Comparison of ENCODE assay signal across 14 cellular contexts in the genomic region with DNA sequence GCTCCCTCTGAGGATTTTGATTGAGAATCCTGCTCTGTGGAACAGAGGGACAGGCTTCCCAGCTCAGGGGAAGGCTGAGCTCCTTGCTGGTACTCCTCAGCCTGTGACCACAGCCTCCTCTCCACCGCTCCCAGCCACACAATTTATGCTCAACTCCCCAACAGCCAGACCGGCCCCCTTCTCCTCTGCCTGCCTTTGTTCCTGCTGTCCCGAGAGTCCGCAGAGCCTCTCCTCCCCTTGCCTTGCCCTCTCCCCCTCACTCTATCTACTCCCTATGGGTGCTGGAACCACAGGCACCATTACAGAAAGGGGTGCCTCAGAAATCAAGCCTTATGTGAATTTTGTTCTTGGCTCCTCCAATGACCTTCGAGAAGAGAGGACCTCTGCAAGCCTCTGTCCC. TPM values are rescaled to one million over a fixed set of nuclear protein-coding genes. Genes with fewer than 3 reads are reported as not detected.
DNase-seq lines count a peak whose midpoint lies in the region; ATAC-seq and TF ChIP-seq lines count a peak whose summit lies in the region.
"Had no signal": no experiment of that assay in that cellular context is flagged by ENCODE, and none has a peak within 500 bp of the region (broad histone marks: within the 10 kb centered on the region; RNA-seq: fewer than 3 reads in every experiment).

No MANE protein-coding gene starts in this region.

- H3K27ac ChIP-seq in spleen: no peak overlapping the region
- H3K27ac ChIP-seq: HL-60 had no signal

- DNase-seq in activated CD8-positive, alpha-beta memory T cell treated with anti-CD3 and anti-CD28 coated beads, Interleukin-2, amount 10 ng/mL, durations not matched to agents 7 days and 5 days: peak; percentile 9
- DNase-seq in activated CD8-positive, alpha-beta memory T cell treated with anti-CD3 and anti-CD28 coated beads, Interleukin-2, amount 50 U/mL, for 48 hours: no peak
- DNase-seq in activated T-helper 1 cell treated with anti-CD3 and anti-CD28 coated beads, Interleukin-12 subunit alpha, Interleukin-12 subunit beta, Interleukin-2, Interleukin-4 antibody, amounts not matched to agents 30 ng/mL and 10 ng/mL and 1 ng/mL, durations not matched to agents 14 hours and 24 hours and 36 hours (ENCODE audit: low spot score): no peak
- DNase-seq in mesenteric fat pad (ENCODE audit: low spot score) (peak; percentile 30), ureter (ENCODE audit: low spot score) (peak; percentile 32), cerebellum (ENCODE audit: low spot score) (no peak), spleen (no peak)
- DNase-seq: C1 segment of cervical spinal cord; Calu3; CD4-positive, alpha-beta T cell; DMS 273 treated with DMSO at 0.1 percent for 48 hours had no signal

- no peaks in the 10 kb centered on the region for H3K9me3 ChIP-seq in spleen
- H3K9me3 ChIP-seq: HAP-1 had no signal

- H3K27me3 Mint-ChIP-seq in activated CD8-positive, alpha-beta memory T cell treated with anti-CD3 and anti-CD28 coated beads, Interleukin-2, amount 10 ng/mL, durations not matched to agents 7 days and 5 days: no peaks in the 10 kb centered on the region
- no peaks in the 10 kb centered on the region for H3K27me3 Mint-ChIP-seq in activated T-helper 1 cell treated with anti-CD3 and anti-CD28 coated beads, Interleukin-12 subunit alpha, Interleukin-12 subunit beta, Interleukin-2, Interleukin-4 antibody, amounts not matched to agents 30 ng/mL and 10 ng/mL and 1 ng/mL, durations not matched to agents 14 hours and 24 hours and 36 hours (ENCODE audit: insufficient read depth)
- H3K27me3 Mint-ChIP-seq: B cell; CD4-positive, alpha-beta T cell had no signal

- no peak for TF ChIP-seq POLR2A in spleen (IDR thresholded peaks at IDR 0.05)

- H3K27me3 ChIP-seq in spleen (replicated peaks in 1 of 7): no peaks in the 10 kb centered on the region

- TF ChIP-seq CTCF in spleen (IDR thresholded peaks at IDR 0.05 in 8 of 11, conservative IDR thresholded peaks at IDR 0.05 in 3 of 11): no peak

- H3K36me3 ChIP-seq in spleen: peaks cover 0 to 68% (median 11%) of the 10 kb centered on the region in 6 donors
- H3K36me3 ChIP-seq: HAP-1 had no signal

- no peak overlapping the region for H3K27ac Mint-ChIP-seq in activated CD8-positive, alpha-beta memory T cell treated with anti-CD3 and anti-CD28 coated beads, Interleukin-2, amount 10 ng/mL, durations not matched to agents 7 days and 5 days
- peak overlapping the region; percentile 61 for H3K27ac Mint-ChIP-seq in activated T-helper 1 cell treated with anti-CD3 and anti-CD28 coated beads, Interleukin-12 subunit alpha, Interleukin-12 subunit beta, Interleukin-2, Interleukin-4 antibody, amounts not matched to agents 30 ng/mL and 10 ng/mL and 1 ng/mL, durations not matched to agents 14 hours and 24 hours and 36 hours
- H3K27ac Mint-ChIP-seq: B cell; CD4-positive, alpha-beta T cell had no signal

- CTCF ChIA-PET in activated CD8-positive, alpha-beta memory T cell treated with anti-CD3 and anti-CD28 coated beads, Interleukin-2, amount 10 ng/mL, durations not matched to agents 7 days and 5 days (lab: Charles Lee): interaction anchor here (1.8 to 2.5 kb wide), 2 partner anchors 12 to 262 kb away, joined by 5 to 6 read pairs; no protein-coding TSS in a partner anchor

- H3K36me3 Mint-ChIP-seq in activated CD8-positive, alpha-beta memory T cell treated with anti-CD3 and anti-CD28 coated beads, Interleukin-2, amount 10 ng/mL, durations not matched to agents 7 days and 5 days: no peaks in the 10 kb centered on the region
- peaks cover 10% of the 10 kb centered on the region for H3K36me3 Mint-ChIP-seq in activated T-helper 1 cell treated with anti-CD3 and anti-CD28 coated beads, Interleukin-12 subunit alpha, Interleukin-12 subunit beta, Interleukin-2, Interleukin-4 antibody, amounts not matched to agents 30 ng/mL and 10 ng/mL and 1 ng/mL, durations not matched to agents 14 hours and 24 hours and 36 hours (ENCODE audit: low read depth)

- H3K4me1 Mint-ChIP-seq in activated CD8-positive, alpha-beta memory T cell treated with anti-CD3 and anti-CD28 coated beads, Interleukin-2, amount 10 ng/mL, durations not matched to agents 7 days and 5 days: peaks cover 11% of the 10 kb centered on the region
- H3K4me1 Mint-ChIP-seq in activated T-helper 1 cell treated with anti-CD3 and anti-CD28 coated beads, Interleukin-12 subunit alpha, Interleukin-12 subunit beta, Interleukin-2, Interleukin-4 antibody, amounts not matched to agents 30 ng/mL and 10 ng/mL and 1 ng/mL, durations not matched to agents 14 hours and 24 hours and 36 hours (ENCODE audit: low read depth): peaks cover 16% of the 10 kb centered on the region

- 94 to 99% (median 97%) methylated on average over 5 of the region's 5 CpGs for WGBS in spleen, 5 donors

- ATAC-seq in activated CD8-positive, alpha-beta memory T cell treated with anti-CD3 and anti-CD28 coated beads, Interleukin-2, amount 10 ng/mL, durations not matched to agents 7 days and 5 days: no peak

- peaks cover 0 to 30% (median 5%) of the 10 kb centered on the region in 6 donors for H3K4me1 ChIP-seq in spleen
- H3K4me1 ChIP-seq: HAP-1 had no signal

- H3K4me3 ChIP-seq in spleen: no peak overlapping the region
- H3K4me3 ChIP-seq: HAP-1 had no signal

- intact Hi-C loops in activated T-helper 1 cell treated with anti-CD3 and anti-CD28 coated beads, Interleukin-12 subunit alpha, Interleukin-12 subunit beta, Interleukin-2, Interleukin-4 antibody, amounts not matched to agents 30 ng/mL and 10 ng/mL and 1 ng/mL, durations not matched to agents 14 hours and 24 hours and 36 hours (cut with micrococcal nuclease): no loop called here
- intact Hi-C loops in spleen (cut with DNase I; ENCODE audit: low total_unique reads): no loop called here

- no peak overlapping the region for H3K4me3 Mint-ChIP-seq in activated CD8-positive, alpha-beta memory T cell treated with anti-CD3 and anti-CD28 coated beads, Interleukin-2, amount 10 ng/mL, durations not matched to agents 7 days and 5 days
- H3K4me3 Mint-ChIP-seq in activated T-helper 1 cell treated with anti-CD3 and anti-CD28 coated beads, Interleukin-12 subunit alpha, Interleukin-12 subunit beta, Interleukin-2, Interleukin-4 antibody, amounts not matched to agents 30 ng/mL and 10 ng/mL and 1 ng/mL, durations not matched to agents 14 hours and 24 hours and 36 hours: no peak overlapping the region
- H3K4me3 Mint-ChIP-seq: B cell; CD4-positive, alpha-beta T cell had no signal

- H3K9me3 Mint-ChIP-seq in activated CD8-positive, alpha-beta memory T cell treated with anti-CD3 and anti-CD28 coated beads, Interleukin-2, amount 10 ng/mL, durations not matched to agents 7 days and 5 days (ENCODE audit: low read depth): no peaks in the 10 kb centered on the region
- no peaks in the 10 kb centered on the region for H3K9me3 Mint-ChIP-seq in activated T-helper 1 cell treated with anti-CD3 and anti-CD28 coated beads, Interleukin-12 subunit alpha, Interleukin-12 subunit beta, Interleukin-2, Interleukin-4 antibody, amounts not matched to agents 30 ng/mL and 10 ng/mL and 1 ng/mL, durations not matched to agents 14 hours and 24 hours and 36 hours
- H3K9me3 Mint-ChIP-seq: CD4-positive, alpha-beta T cell had no signal

RNA-seq across cellular contexts. Expression of a gene that starts 15.9 kb away (rescaled TPM):
- total RNA-seq in activated CD8-positive, alpha-beta memory T cell treated with anti-CD3 and anti-CD28 coated beads, Interleukin-2, amount 10 ng/mL, durations not matched to agents 7 days and 5 days: 1 to 10 TPM; 4.7 to 5.2 TPM
- total RNA-seq in activated T-helper 1 cell treated with anti-CD3 and anti-CD28 coated beads, Interleukin-12 subunit alpha, Interleukin-12 subunit beta, Interleukin-2, Interleukin-4 antibody, amounts not matched to agents 30 ng/mL and 10 ng/mL and 1 ng/mL, durations not matched to agents 14 hours and 24 hours and 36 hours: 6.1 and 7.3 TPM in 2 replicates
- 48.1 TPM for total RNA-seq in mesenteric fat pad
- 36.2 TPM for total RNA-seq in ureter
- 27.9 TPM for total RNA-seq in cerebellum
- 10 to 100 TPM; 13.0 to 34.0 (median 26.0) TPM for total RNA-seq in spleen
- 10 to 100 TPM; 47.3 to 56.7 (median 54.2) TPM for polyA plus RNA-seq in spleen

RNA-seq across cellular contexts. Expression of a gene that starts 58.2 kb away (rescaled TPM):
- total RNA-seq in activated CD8-positive, alpha-beta memory T cell treated with anti-CD3 and anti-CD28 coated beads, Interleukin-2, amount 10 ng/mL, durations not matched to agents 7 days and 5 days: 10 to 100 TPM; 88.5 to 93.6 TPM
- total RNA-seq in activated T-helper 1 cell treated with anti-CD3 and anti-CD28 coated beads, Interleukin-12 subunit alpha, Interleukin-12 subunit beta, Interleukin-2, Interleukin-4 antibody, amounts not matched to agents 30 ng/mL and 10 ng/mL and 1 ng/mL, durations not matched to agents 14 hours and 24 hours and 36 hours: 92.0 and 104 TPM in 2 replicates
- total RNA-seq in mesenteric fat pad (131 TPM), ureter (123 TPM), cerebellum (43.8 TPM), spleen (100 to 1,000 TPM in 3 of 7 donors, 10 to 100 TPM in 4; 72.0 to 209 (median 91.9) TPM)
- polyA plus RNA-seq in spleen: 100 to 1,000 TPM; 151 to 190 (median 166) TPM

Comparison
In these comparisons a context has a peak if more than half of its experiments do, and no peak if none do; other contexts are left out.
1. DNase-seq: peak in activated CD8-positive, alpha-beta memory T cell treated with anti-CD3 and anti-CD28 coated beads, Interleukin-2, amount 10 ng/mL, durations not matched to agents 7 days and 5 days (single experiment), mesenteric fat pad (single experiment) and ureter (single experiment); none in activated CD8-positive, alpha-beta memory T cell treated with anti-CD3 and anti-CD28 coated beads, Interleukin-2, amount 50 U/mL, for 48 hours (single experiment), activated T-helper 1 cell treated with anti-CD3 and anti-CD28 coated beads, Interleukin-12 subunit alpha, Interleukin-12 subunit beta, Interleukin-2, Interleukin-4 antibody, amounts not matched to agents 30 ng/mL and 10 ng/mL and 1 ng/mL, durations not matched to agents 14 hours and 24 hours and 36 hours (single experiment), cerebellum (single experiment) and spleen (single experiment).